In genomic region chr11:46918087-46918751, GRCh38 we compare ENCODE assay signal across 8 cellular contexts. TPM values are rescaled to one million over a fixed set of nuclear protein-coding genes. Genes with fewer than 3 reads are reported as not detected.
DNase-seq lines count a peak whose midpoint lies in the region; ATAC-seq and TF ChIP-seq lines count a peak whose summit lies in the region.

TSS of gene LRP4 (minus strand) at chr11:46918550. CDS start at chr11:46918379, 171 bp downstream.

- no peak within 1 kb of the TSS for H3K27ac ChIP-seq in CD4-positive, alpha-beta memory T cell (ENCODE audit: low read depth, low read length)
- H3K27ac ChIP-seq in HCT116 (ENCODE audit: low read depth, low read length): peak within 1 kb of the TSS; percentile 46; the same call in 1 of the 2 replicates
- peak within 1 kb of the TSS; percentile 89 for H3K27ac ChIP-seq in caudate nucleus (ENCODE audit: low read depth, low read length)

- POLR2A ChIA-PET in CD4-positive, alpha-beta memory T cell (lab: Charles Lee; ENCODE audit: partially characterized antibody): no interaction called here
- POLR2A ChIA-PET in HCT116 (lab: Charles Lee): no interaction called here

- H3K4me3 ChIP-seq in CD4-positive, alpha-beta memory T cell (ENCODE audit: low read length in 2 of 2): peak within 1 kb of the TSS in 1 of 2 donors; percentile 56
- H3K4me3 ChIP-seq in HCT116 (replicated peaks in 1 of 2; ENCODE audit: low read depth in 1 of 2, low read length in 2 of 2) (peak within 1 kb of the TSS; percentile 38 to 62), kidney epithelial cell (ENCODE audit: low read depth, low read length) (peak within 1 kb of the TSS; percentile 63)

- BruUV-seq in HCT116 (replicated peaks; lab: Mats Ljungman, UMichigan): no TSS peak

- H3K27ac Mint-ChIP-seq in CD4-positive, alpha-beta memory T cell: peak within 1 kb of the TSS in 3 of 7 donors; percentile 47 to 79 (median 70)
- peak within 1 kb of the TSS; percentile 75 for H3K27ac Mint-ChIP-seq in T-helper 17 cell

- H4K20me1 ChIP-seq in HCT116 (ENCODE audit: insufficient read depth): no peaks in the 10 kb centered on the region

- H3K9me2 ChIP-seq in HCT116 (ENCODE audit: insufficient read depth): no peaks in the 10 kb centered on the region

- peaks cover 48% of the 10 kb centered on the region for H3K27me3 ChIP-seq in CD4-positive, alpha-beta memory T cell (ENCODE audit: insufficient read depth, low read length)
- no peaks in the 10 kb centered on the region for H3K27me3 ChIP-seq in HCT116 (ENCODE audit: insufficient read depth, low read length)
- no peaks in the 10 kb centered on the region for H3K27me3 ChIP-seq in kidney epithelial cell (ENCODE audit: control insufficient read depth, insufficient read depth, low read length)

- CTCF ChIA-PET in CD4-positive, alpha-beta memory T cell (lab: Charles Lee; ENCODE audit: partially characterized antibody): no interaction called here
- CTCF ChIA-PET in HCT116 (lab: Charles Lee): interaction anchor here (0.6 to 3.0 kb wide), 2 partner anchors 235 to 596 kb away, joined by 3 to 14 read pairs; no protein-coding TSS in a partner anchor

- H2AFZ ChIP-seq in HCT116 (ENCODE audit: low read depth, low read length, poor library complexity, severe bottlenecking): peak within 1 kb of the TSS; percentile 75

- no peaks in the 10 kb centered on the region for H3K36me3 Mint-ChIP-seq in CD4-positive, alpha-beta memory T cell
- peaks cover 5% of the 10 kb centered on the region for H3K36me3 Mint-ChIP-seq in T-helper 17 cell (ENCODE audit: low read depth)

- H3K27me3 Mint-ChIP-seq in CD4-positive, alpha-beta memory T cell: peaks cover 44 to 54% of the 10 kb centered on the region in 2 donors
- H3K27me3 Mint-ChIP-seq in T-helper 17 cell: peaks cover 61% of the 10 kb centered on the region

- no peaks in the 10 kb centered on the region for H3K9me3 Mint-ChIP-seq in CD4-positive, alpha-beta memory T cell

- H3K9me3 ChIP-seq in CD4-positive, alpha-beta memory T cell (ENCODE audit: control insufficient read depth in 1 of 2, low read length in 2 of 2): no peaks in the 10 kb centered on the region
- H3K9me3 ChIP-seq in HCT116 (ENCODE audit: control insufficient read depth in 1 of 2, insufficient read depth in 1 of 2, low read depth in 1 of 2, low read length in 2 of 2): no peaks in the 10 kb centered on the region
- no peaks in the 10 kb centered on the region for H3K9me3 ChIP-seq in T-helper 17 cell (ENCODE audit: control insufficient read depth, low read length, poor library complexity, severe bottlenecking)

- peak within 1 kb of the TSS; percentile 61 for H3K9ac ChIP-seq in HCT116 (ENCODE audit: low read length)

- peak within 1 kb of the TSS; percentile 73 to 91 (median 80) for H3K4me3 Mint-ChIP-seq in CD4-positive, alpha-beta memory T cell
- H3K4me3 Mint-ChIP-seq in T-helper 17 cell: peak within 1 kb of the TSS; percentile 88

- H3K4me2 ChIP-seq in HCT116 (ENCODE audit: low read length): peak within 1 kb of the TSS; percentile 96

- ATAC-seq in HCT116 (peak; percentile 89), T-helper 17 cell (peak; percentile 67)

- no peaks in the 10 kb centered on the region for H3K36me3 ChIP-seq in CD4-positive, alpha-beta memory T cell (ENCODE audit: insufficient read depth, low read length)
- H3K36me3 ChIP-seq in HCT116 (ENCODE audit: control insufficient read depth in 1 of 2, insufficient read depth in 2 of 2, low read length in 2 of 2) (no peaks in the 10 kb centered on the region), kidney epithelial cell (ENCODE audit: control insufficient read depth, insufficient read depth, low read length) (no peaks in the 10 kb centered on the region)

- no peaks in the 10 kb centered on the region for H3K79me2 ChIP-seq in HCT116 (ENCODE audit: insufficient read depth, low read length)

- peak in 3 of 5 donors; percentile 16 to 24 (median 20) for DNase-seq in CD4-positive, alpha-beta memory T cell
- DNase-seq in HCT116 (ENCODE audit: low read depth, low spot score) (no peak), T-helper 17 cell (peak in 2 of 3 donors; percentile 31 to 41), caudate nucleus (lab: John Stamatoyannopoulos, UW) (peak in 42 of 61 donors; percentile 28 to 83 (median 57)), kidney epithelial cell (ENCODE audit: low read depth) (no peak), retina (no peak), NCI-H1436 treated with DMSO at 0.1 percent for 48 hours (lab: John Stamatoyannopoulos, UW) (no peak)
- DNase-seq in stimulated activated CD4-positive, alpha-beta T cell treated with anti-CD3 and anti-CD28 coated beads, Interleukin-4, amount 100 ng/mL, for 4 hours: peak; percentile 21 to 48

- intact Hi-C loops in CD4-positive, alpha-beta memory T cell (cut with micrococcal nuclease): no loop called here
- intact Hi-C loops in HCT116 (cut with micrococcal nuclease): no loop called here

- RAD21 ChIA-PET in HCT116 (lab: Charles Lee; ENCODE audit: low non-redundant PET in 1 of 2, low total read pairs in 2 of 2, uncharacterized antibody in 2 of 2, unreplicated experiment in 2 of 2): no interaction called here

- no peak for TF ChIP-seq POLR2A in HCT116 (IDR thresholded peaks at IDR 0.05; ENCODE audit: borderline replicate concordance, extremely low read depth, insufficient read depth, insufficient read length)

- no peak for TF ChIP-seq CTCF in HCT116 (IDR thresholded peaks at IDR 0.05 in 2 of 3, conservative IDR thresholded peaks at IDR 0.05 in 1 of 3; ENCODE audit: borderline replicate concordance in 1 of 3, insufficient read depth in 1 of 3, low read depth in 2 of 3, low read length in 2 of 3)
- TF ChIP-seq CTCF in kidney epithelial cell (IDR thresholded peaks at IDR 0.05; ENCODE audit: insufficient read depth, low read length, poor library complexity, severe bottlenecking): no peak

- no peak for TF ChIP-seq RAD21 in HCT116 (IDR thresholded peaks at IDR 0.05; ENCODE audit: low read depth)

- peaks cover 16 to 37% (median 26%) of the 10 kb centered on the region in 4 donors for H3K4me1 Mint-ChIP-seq in CD4-positive, alpha-beta memory T cell
- H3K4me1 Mint-ChIP-seq in T-helper 17 cell: peaks cover 21% of the 10 kb centered on the region

- peaks cover 25% of the 10 kb centered on the region for H3K4me1 ChIP-seq in CD4-positive, alpha-beta memory T cell (ENCODE audit: insufficient read depth, low read length)
- peaks cover 13 to 24% of the 10 kb centered on the region in 2 experiments; a peak in 3 of 4 replicates for H3K4me1 ChIP-seq in HCT116 (ENCODE audit: control insufficient read depth in 1 of 2, insufficient read depth in 2 of 2, low read length in 2 of 2)

TF ChIP-seq in HCT116, 20 proteins besides CTCF, POLR2A, EP300 and RAD21:
- TF ChIP-seq TCF7L2 (IDR thresholded peaks at IDR 0.05; ENCODE audit: borderline replicate concordance, extremely low read depth, insufficient read depth, insufficient read length): no peak
- TF ChIP-seq SP1 (IDR thresholded peaks at IDR 0.05; ENCODE audit: low read depth): no peak
- TF ChIP-seq EZH2 (IDR thresholded peaks at IDR 0.05): no peak
- TF ChIP-seq REST (IDR thresholded peaks at IDR 0.05; ENCODE audit: low read depth): no peak
- TF ChIP-seq SRF (IDR thresholded peaks at IDR 0.05; ENCODE audit: low read depth): no peak
- no peak for TF ChIP-seq ELF1 (IDR thresholded peaks at IDR 0.05; ENCODE audit: borderline replicate concordance, low read depth)
- no peak for TF ChIP-seq YY1 (IDR thresholded peaks at IDR 0.05; ENCODE audit: extremely low read depth, insufficient replicate concordance, low read depth, low read length)
- TF ChIP-seq POLR2AphosphoS5 (IDR thresholded peaks at IDR 0.05; ENCODE audit: low read depth, low read length): peak; percentile 50
- no peak for TF ChIP-seq CBX3 (IDR thresholded peaks at IDR 0.05; ENCODE audit: low read depth)
- TF ChIP-seq CEBPB (IDR thresholded peaks at IDR 0.05; ENCODE audit: low read depth): no peak
- TF ChIP-seq ZNF274 (IDR thresholded peaks at IDR 0.05; ENCODE audit: low read depth, low read length): no peak
- 0 out of 2 replicates have a peak, but pooled peaks have one; percentile 33 for TF ChIP-seq ZFX (IDR thresholded peaks at IDR 0.05)
- no peak for TF ChIP-seq MAX (IDR thresholded peaks at IDR 0.05)

RNA-seq across cellular contexts. Expression of gene LRP4, which starts in this region (rescaled TPM):
- not detected for total RNA-seq in CD4-positive, alpha-beta memory T cell
- polyA plus RNA-seq in CD4-positive, alpha-beta memory T cell: not detected
- total RNA-seq in HCT116 (2021; ENCODE audit: unreplicated experiment): 7.4 TPM
- 5.3 and 5.4 TPM in 2 replicates for polyA plus RNA-seq in HCT116 (2012)
- not detected for total RNA-seq in T-helper 17 cell
- total RNA-seq in kidney epithelial cell: 6.1 and 9.9 TPM in 2 replicates

Comparison
In these comparisons a context has a peak if more than half of its experiments do, and no peak if none do; other contexts are left out.
1. Peak in DNase-seq in CD4-positive, alpha-beta memory T cell; RNA of the gene not detected or under 1 TPM.
2. Peak in DNase-seq and ATAC-seq in T-helper 17 cell; RNA of the gene not detected or under 1 TPM.
3. DNase-seq: peak in caudate nucleus (42 of 61) and stimulated activated CD4-positive, alpha-beta T cell treated with anti-CD3 and anti-CD28 coated beads, Interleukin-4, amount 100 ng/mL, for 4 hours (2 of 2); none in HCT116 (single experiment), kidney epithelial cell (single experiment), retina (single experiment) and NCI-H1436 treated with DMSO at 0.1 percent for 48 hours (single experiment).